In genomic region chr18:74251297-74252031, GRCh38 we compare ENCODE assay signal across 10 cellular contexts. TPM values are rescaled to one million over a fixed set of nuclear protein-coding genes. Genes with fewer than 3 reads are reported as not detected.
A peak's percentile ranks its signal among the peaks of the same experiment; 100 is the strongest.
DNase-seq lines count a peak whose midpoint lies in the region; ATAC-seq and TF ChIP-seq lines count a peak whose summit lies in the region.
"Had no signal": no experiment of that assay in that cellular context is flagged by ENCODE, and none has a peak within 500 bp of the region (broad histone marks: within the 10 kb centered on the region; RNA-seq: fewer than 3 reads in every experiment).

No MANE protein-coding gene starts in this region.

- BruUV-seq in PC-9 (replicated peaks; lab: Mats Ljungman, UMichigan), result no TSS peak

- peaks cover 35% of the 10 kb centered on the region for H3K4me1 ChIP-seq in PC-9 (replicated peaks; ENCODE audit: insufficient read depth)
- H3K4me1 ChIP-seq in rectal smooth muscle tissue (ENCODE audit: control insufficient read depth, insufficient read depth, low read length), result peaks cover 14% of the 10 kb centered on the region
- no peaks in the 10 kb centered on the region for H3K4me1 ChIP-seq in effector memory CD4-positive, alpha-beta T cell (ENCODE audit: control insufficient read depth, insufficient read depth, low read length, poor library complexity, severe bottlenecking)

- DNase-seq in ELR (ENCODE audit: low read depth) (peak; percentile 40), PC-9 (peak in 1 of 2 experiments; percentile 82), fibroblast of pulmonary artery (ENCODE audit: low read depth) (peak; percentile 90), retina (no peak), DMS79 treated with DMSO at 0.1 percent for 48 hours (lab: John Stamatoyannopoulos, UW) (no peak)
- no peak for DNase-seq in effector memory CD4-positive, alpha-beta T cell
- DNase-seq: activated gamma-delta T cell treated with Interleukin-2 at 50 U/mL for 16 hours had no signal

- no peak overlapping the region for H3K9ac ChIP-seq in rectal smooth muscle tissue (ENCODE audit: low read length)

- TF ChIP-seq CTCF in PC-9 (conservative IDR thresholded peaks at IDR 0.05) (no peak), fibroblast of pulmonary artery (IDR thresholded peaks at IDR 0.05; ENCODE audit: low read length, missing control alignments) (no peak)

- H3K36me3 ChIP-seq in PC-9 (ENCODE audit: low read depth), result peaks cover 27% of the 10 kb centered on the region
- H3K36me3 ChIP-seq in rectal smooth muscle tissue (ENCODE audit: control insufficient read depth, insufficient read depth, low read length), result peaks cover 6% of the 10 kb centered on the region
- peaks cover 4% of the 10 kb centered on the region for H3K36me3 ChIP-seq in effector memory CD4-positive, alpha-beta T cell (ENCODE audit: control insufficient read depth, insufficient read depth, low read length)

- no peaks in the 10 kb centered on the region for H3K9me2 ChIP-seq in PC-9 (ENCODE audit: insufficient read depth)

- H4K20me1 ChIP-seq in PC-9 (ENCODE audit: insufficient read depth), result no peaks in the 10 kb centered on the region

- peak overlapping the region; percentile 29; the same call in 1 of the 2 replicates for H2AFZ ChIP-seq in PC-9

- peak overlapping the region; percentile 30 for H3K4me2 ChIP-seq in PC-9

- intact Hi-C loops in PC-9 (cut with micrococcal nuclease; ENCODE audit: unreplicated experiment), result no loop called here

- no peaks in the 10 kb centered on the region for H3K9me3 ChIP-seq in PC-9 (ENCODE audit: insufficient read depth, low read depth)
- no peaks in the 10 kb centered on the region for H3K9me3 ChIP-seq in effector memory CD4-positive, alpha-beta T cell (ENCODE audit: control insufficient read depth, low read length)

- H3K27ac ChIP-seq in PC-9 (peak overlapping the region; percentile 89), rectal smooth muscle tissue (ENCODE audit: low read depth, low read length) (peak overlapping the region; percentile 42)
- H3K27ac ChIP-seq in effector memory CD4-positive, alpha-beta T cell (ENCODE audit: insufficient read depth, low read length, poor library complexity, severe bottlenecking), result no peak overlapping the region

- H3K4me3 ChIP-seq in PC-9, result no peak overlapping the region
- H3K4me3 ChIP-seq in fibroblast of pulmonary artery (replicated peaks; ENCODE audit: low read depth, low read length), result no peak overlapping the region
- no peak overlapping the region for H3K4me3 ChIP-seq in rectal smooth muscle tissue (ENCODE audit: low read length)
- H3K4me3 ChIP-seq in effector memory CD4-positive, alpha-beta T cell (ENCODE audit: insufficient read depth, low read depth, low read length, poor library complexity, severe bottlenecking), result no peak overlapping the region
- H3K4me3 ChIP-seq: GM12878 had no signal

- no peaks in the 10 kb centered on the region for H3K27me3 ChIP-seq in PC-9 (ENCODE audit: insufficient read depth, low read depth)
- no peaks in the 10 kb centered on the region for H3K27me3 ChIP-seq in rectal smooth muscle tissue (ENCODE audit: control insufficient read depth, insufficient read depth, low read length)
- no peaks in the 10 kb centered on the region for H3K27me3 ChIP-seq in effector memory CD4-positive, alpha-beta T cell (replicated peaks; ENCODE audit: control insufficient read depth, insufficient read depth, low read length, poor library complexity, severe bottlenecking)

- no peak for ATAC-seq in HG02973 (IDR thresholded peaks at IDR 0.05; ENCODE audit: unreplicated experiment)
- ATAC-seq: GM12878 had no signal

- H3K79me2 ChIP-seq in PC-9 (ENCODE audit: low read depth), result no peaks in the 10 kb centered on the region

- peaks cover 26% of the 10 kb centered on the region; the same call in 1 of the 2 replicates for H3F3A ChIP-seq in PC-9 (ENCODE audit: insufficient read depth, low read depth)

- CTCF ChIA-PET in PC-9 (lab: Charles Lee), result no interaction called here

- POLR2A ChIA-PET in PC-9 (lab: Charles Lee; ENCODE audit: unreplicated experiment), result no interaction called here

RNA-seq across cellular contexts. Expression of gene CYB5A, which starts 40.3 kb away (rescaled TPM):
- 105 and 109 TPM in 2 replicates for total RNA-seq in PC-9 (2021)

Comparison
In these comparisons a context has a peak if more than half of its experiments do, and no peak if none do; other contexts are left out.
1. DNase-seq: peak in ELR (single experiment) and fibroblast of pulmonary artery (single experiment); none in effector memory CD4-positive, alpha-beta T cell (0 of 3), retina (single experiment) and DMS79 treated with DMSO at 0.1 percent for 48 hours (single experiment).